In genomic region chr5:180810210-180811011, GRCh38 we compare ENCODE assay signal across 1 cellular context.
TF ChIP-seq lines count a peak whose summit lies in the region.

No MANE protein-coding gene starts in this region.

TF ChIP-seq in WTC11, 78 proteins besides CTCF, POLR2A, EP300 and RAD21 (continued from another document):
- TF ChIP-seq AR (CRISPR knock-in tag; IDR thresholded peaks at IDR 0.05) (no peak), ETV6 (CRISPR knock-in tag; IDR thresholded peaks at IDR 0.05) (peak; percentile 64), ATF2 (CRISPR knock-in tag; IDR thresholded peaks at IDR 0.05; ENCODE audit: borderline replicate concordance, low read depth) (no peak), USF2 (CRISPR knock-in tag; IDR thresholded peaks at IDR 0.05) (no peak; the same call in 1 of the 2 replicates), ZNF671 (CRISPR knock-in tag; IDR thresholded peaks at IDR 0.05) (no peak), NR3C1 (CRISPR knock-in tag; conservative IDR thresholded peaks at IDR 0.05; ENCODE audit: low read depth) (no peak), ZNF281 (CRISPR knock-in tag; IDR thresholded peaks at IDR 0.05) (peak; percentile 91), PREB (CRISPR knock-in tag; IDR thresholded peaks at IDR 0.05; ENCODE audit: borderline replicate concordance) (no peak), ATF1 (CRISPR knock-in tag; IDR thresholded peaks at IDR 0.05) (peak; percentile 62; the same call in 1 of the 2 replicates), NFATC4 (CRISPR knock-in tag; IDR thresholded peaks at IDR 0.05) (no peak), MYBL2 (CRISPR knock-in tag; IDR thresholded peaks at IDR 0.05) (no peak), CBFB (CRISPR knock-in tag; IDR thresholded peaks at IDR 0.05; ENCODE audit: low read depth) (no peak)
